ENCODE assay signal across 12 cellular contexts in the genomic region with DNA sequence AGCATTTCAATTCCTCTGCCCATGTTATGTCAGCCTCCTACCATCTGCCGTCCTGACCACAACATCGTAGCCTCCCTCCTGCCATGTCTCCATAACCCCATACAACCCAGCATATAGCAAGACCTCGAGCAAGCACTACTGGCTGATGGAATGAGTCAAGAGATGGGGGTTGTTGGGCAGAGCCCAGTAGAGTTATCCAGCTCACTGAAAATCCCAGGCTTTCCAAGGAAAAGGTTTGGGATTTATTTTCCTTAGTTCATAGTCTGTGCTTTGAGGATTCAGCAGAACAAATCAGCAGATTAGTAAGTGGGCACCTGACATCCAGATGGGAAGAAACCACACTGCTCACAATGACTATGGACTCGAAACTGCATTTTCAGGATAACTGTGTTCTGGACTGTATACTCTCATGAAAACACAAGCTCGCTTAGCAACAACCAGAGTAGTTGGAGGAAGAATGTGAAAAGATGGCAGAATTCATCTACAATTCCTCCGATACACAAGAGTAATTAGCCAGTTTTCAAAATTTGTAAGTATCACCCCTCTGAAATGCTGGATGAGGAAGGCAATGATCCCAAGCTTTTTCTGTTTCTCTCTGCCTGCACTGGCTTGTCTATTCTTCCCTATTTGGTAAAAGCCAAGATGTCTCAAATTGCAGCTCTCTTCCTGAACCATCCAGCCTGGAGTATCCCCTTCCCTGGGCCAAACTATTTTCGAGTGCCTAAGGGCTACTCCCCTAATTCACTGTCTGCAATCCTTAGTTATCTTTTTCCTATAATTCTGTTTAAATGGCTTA.
DNase-seq lines count a peak whose midpoint lies in the region; ATAC-seq and TF ChIP-seq lines count a peak whose summit lies in the region.
"Had no signal": no experiment of that assay in that cellular context is flagged by ENCODE, and none has a peak within 500 bp of the region (broad histone marks: within the 10 kb centered on the region; RNA-seq: fewer than 3 reads in every experiment).

No MANE protein-coding gene starts in this region.

- no peak for TF ChIP-seq CTCF in KMS-11 (conservative IDR thresholded peaks at IDR 0.05; ENCODE audit: low read depth, low read length)
- TF ChIP-seq CTCF in lower leg skin (IDR thresholded peaks at IDR 0.05): no peak

- H3K4me3 Mint-ChIP-seq in T-helper 2 cell treated with Interferon-gamma antibody and Interleukin-4, amounts not matched to agents 5 μg/mL and 100 μg/mL, for 36 hours: peak overlapping the region; percentile 73
- H3K4me3 Mint-ChIP-seq in dendritic cell treated with granulocyte-macrophage colony-stimulating factor and Interleukin-4, amounts not matched to agents 40 ng/mL and 50 ng/mL, for 4 days: peak overlapping the region; percentile 39

- peaks cover 29% of the 10 kb centered on the region for H3K4me1 ChIP-seq in KMS-11 (ENCODE audit: low read depth, poor library complexity, severe bottlenecking)
- no peaks in the 10 kb centered on the region for H3K4me1 ChIP-seq in skeletal muscle satellite cell (ENCODE audit: control insufficient read depth, insufficient read depth, low read length)
- H3K4me1 ChIP-seq: esophagus squamous epithelium had no signal

- no peak overlapping the region for H3K4me3 ChIP-seq in KMS-11 (IDR thresholded peaks at IDR 0.05; ENCODE audit: insufficient read depth, low read depth, low read length)
- peak overlapping the region; percentile 47 for H3K4me3 ChIP-seq in skeletal muscle satellite cell (ENCODE audit: low read length)
- no peak overlapping the region for H3K4me3 ChIP-seq in lower leg skin (ENCODE audit: low read depth, poor library complexity, severe bottlenecking)
- H3K4me3 ChIP-seq: esophagus squamous epithelium, GM12878 had no signal

- H3K4me1 Mint-ChIP-seq in T-helper 2 cell treated with Interferon-gamma antibody and Interleukin-4, amounts not matched to agents 5 μg/mL and 100 μg/mL, for 36 hours (ENCODE audit: low read depth): peaks cover 27% of the 10 kb centered on the region
- peaks cover 39% of the 10 kb centered on the region for H3K4me1 Mint-ChIP-seq in dendritic cell treated with granulocyte-macrophage colony-stimulating factor and Interleukin-4, amounts not matched to agents 40 ng/mL and 50 ng/mL, for 4 days (ENCODE audit: low read depth)

- no peaks in the 10 kb centered on the region for H3K79me2 ChIP-seq in KMS-11 (ENCODE audit: insufficient read depth, low read depth)

- H3K4me2 ChIP-seq in KMS-11 (peak overlapping the region; percentile 71), skeletal muscle satellite cell (ENCODE audit: low read length) (peak overlapping the region; percentile 59)

- no peak for ATAC-seq in HG02798 (IDR thresholded peaks at IDR 0.05; ENCODE audit: poor library complexity, unreplicated experiment)
- ATAC-seq: GM12878, left lobe of liver had no signal

- no peaks in the 10 kb centered on the region for H3K9me3 Mint-ChIP-seq in T-helper 2 cell treated with Interferon-gamma antibody and Interleukin-4, amounts not matched to agents 5 μg/mL and 100 μg/mL, for 36 hours
- H3K9me3 Mint-ChIP-seq in dendritic cell treated with granulocyte-macrophage colony-stimulating factor and Interleukin-4, amounts not matched to agents 40 ng/mL and 50 ng/mL, for 4 days: peaks cover 6% of the 10 kb centered on the region

- DNase-seq in T-helper 2 cell treated with Interferon-gamma antibody and Interleukin-4, amounts not matched to agents 5 μg/mL and 100 μg/mL, for 36 hours (ENCODE audit: low spot score): no peak
- DNase-seq in T-helper 2 cell: no peak
- DNase-seq in lower leg skin (ENCODE audit: low spot score in 2 of 2): no peak
- DNase-seq in NCI-H1930 (lab: John Stamatoyannopoulos, UW): no peak
- DNase-seq: ACHN, esophagus squamous epithelium had no signal

- H3K36me3 Mint-ChIP-seq in T-helper 2 cell treated with Interferon-gamma antibody and Interleukin-4, amounts not matched to agents 5 μg/mL and 100 μg/mL, for 36 hours (ENCODE audit: low read depth): peaks cover 3% of the 10 kb centered on the region
- no peaks in the 10 kb centered on the region for H3K36me3 Mint-ChIP-seq in dendritic cell treated with granulocyte-macrophage colony-stimulating factor and Interleukin-4, amounts not matched to agents 40 ng/mL and 50 ng/mL, for 4 days (ENCODE audit: low read depth)

- H3K36me3 ChIP-seq in KMS-11 (ENCODE audit: insufficient read depth): no peaks in the 10 kb centered on the region
- H3K36me3 ChIP-seq in skeletal muscle satellite cell (ENCODE audit: insufficient read depth, low read length): no peaks in the 10 kb centered on the region
- H3K36me3 ChIP-seq: esophagus squamous epithelium had no signal

- intact Hi-C loops in dendritic cell treated with granulocyte-macrophage colony-stimulating factor and Interleukin-4, amounts not matched to agents 40 ng/mL and 50 ng/mL, for 4 days (cut with micrococcal nuclease): no loop called here
- intact Hi-C loops in lower leg skin (cut with DNase I; ENCODE audit: low total_unique reads): no loop called here

- H3K9ac ChIP-seq in KMS-11 (peak overlapping the region; percentile 37), skeletal muscle satellite cell (ENCODE audit: low read depth, low read length) (no peak overlapping the region)

- H4K20me1 ChIP-seq in KMS-11 (ENCODE audit: insufficient read depth): no peaks in the 10 kb centered on the region

- H3K27me3 ChIP-seq in KMS-11 (ENCODE audit: insufficient read depth, low read depth) (no peaks in the 10 kb centered on the region), skeletal muscle satellite cell (ENCODE audit: control insufficient read depth, insufficient read depth, low read length) (no peaks in the 10 kb centered on the region)
- H3K27me3 ChIP-seq: esophagus squamous epithelium had no signal

- WGBS in lower leg skin, 2 donors: 68 to 71% methylated on average over 7 of the region's 7 CpGs

- TF ChIP-seq POLR2A in lower leg skin (IDR thresholded peaks at IDR 0.05): no peak

- H3K27ac ChIP-seq in KMS-11: peak overlapping the region; percentile 90

- peak overlapping the region; percentile 93 for H3K27ac Mint-ChIP-seq in T-helper 2 cell treated with Interferon-gamma antibody and Interleukin-4, amounts not matched to agents 5 μg/mL and 100 μg/mL, for 36 hours
- H3K27ac Mint-ChIP-seq in dendritic cell treated with granulocyte-macrophage colony-stimulating factor and Interleukin-4, amounts not matched to agents 40 ng/mL and 50 ng/mL, for 4 days: peak overlapping the region; percentile 85

- H3K9me3 ChIP-seq in skeletal muscle satellite cell (replicated peaks; ENCODE audit: low read length): no peaks in the 10 kb centered on the region
- H3K9me3 ChIP-seq: esophagus squamous epithelium had no signal

- H2AFZ ChIP-seq in KMS-11 (ENCODE audit: low read depth): peak overlapping the region; percentile 68

- peaks cover 2% of the 10 kb centered on the region for H3K27me3 Mint-ChIP-seq in T-helper 2 cell treated with Interferon-gamma antibody and Interleukin-4, amounts not matched to agents 5 μg/mL and 100 μg/mL, for 36 hours (ENCODE audit: low read depth)
- no peaks in the 10 kb centered on the region for H3K27me3 Mint-ChIP-seq in dendritic cell treated with granulocyte-macrophage colony-stimulating factor and Interleukin-4, amounts not matched to agents 40 ng/mL and 50 ng/mL, for 4 days
